Comparison of ENCODE assay signal across 16 cellular contexts in the genomic region with DNA sequence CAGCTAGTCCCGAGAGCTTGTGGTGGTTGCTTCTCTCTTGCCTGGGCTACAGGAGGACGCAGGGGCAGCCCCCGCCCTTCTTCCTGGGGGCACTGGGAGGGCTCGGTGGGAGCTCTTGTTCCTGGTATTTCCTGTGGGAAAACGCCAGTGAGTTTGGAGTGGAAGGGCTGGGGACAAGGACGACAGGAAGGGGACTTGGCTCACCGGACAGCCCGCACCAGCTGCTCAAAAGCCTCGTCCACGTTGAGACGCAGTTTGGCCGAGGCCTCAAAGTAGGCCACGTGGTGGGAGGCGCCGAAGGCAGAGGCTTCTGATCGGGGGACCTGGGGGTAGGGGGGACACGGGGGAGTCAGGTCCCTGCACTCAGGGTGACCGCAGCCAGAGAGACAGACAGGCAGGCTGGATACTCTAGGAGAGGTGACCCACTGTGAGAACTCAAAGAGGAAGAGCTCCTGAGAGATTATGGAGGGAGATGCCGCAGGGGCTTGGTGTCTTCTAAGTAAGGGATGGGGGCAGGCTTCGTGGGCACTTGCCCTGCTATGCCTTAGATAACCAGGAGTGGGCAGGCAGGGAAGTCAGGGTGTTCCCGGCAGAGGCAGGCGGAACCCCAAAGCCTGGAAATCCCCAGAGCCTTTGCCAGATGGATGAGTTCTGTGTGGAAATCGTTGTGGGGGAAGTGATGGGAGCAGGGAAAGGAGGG. TPM values are rescaled to one million over a fixed set of nuclear protein-coding genes. Genes with fewer than 3 reads are reported as not detected.
DNase-seq lines count a peak whose midpoint lies in the region; ATAC-seq and TF ChIP-seq lines count a peak whose summit lies in the region.
"Had no signal": no experiment of that assay in that cellular context is flagged by ENCODE, and none has a peak within 500 bp of the region (broad histone marks: within the 10 kb centered on the region; RNA-seq: fewer than 3 reads in every experiment).

No MANE protein-coding gene starts in this region.

- peaks cover 6% of the 10 kb centered on the region for H3K27me3 Mint-ChIP-seq in brain
- H3K27me3 Mint-ChIP-seq: stimulated activated naive CD8-positive, alpha-beta T cell treated with anti-CD3 and anti-CD28 coated beads, Interleukin-15, Interleukin-2, amounts not matched to agents 100 ng/mL and 50 ng/mL, for 24 hours had no signal

- no peaks in the 10 kb centered on the region for H3K9me3 Mint-ChIP-seq in brain
- H3K9me3 Mint-ChIP-seq: stimulated activated naive CD8-positive, alpha-beta T cell treated with anti-CD3 and anti-CD28 coated beads, Interleukin-15, Interleukin-2, amounts not matched to agents 100 ng/mL and 50 ng/mL, for 24 hours had no signal

- H3K4me1 Mint-ChIP-seq in brain: peaks cover 52% of the 10 kb centered on the region

- DNase-seq in left ventricle myocardium inferior (no peak), Right ventricle myocardium superior (no peak), lower lobe of right lung (no peak), T-helper 2 cell (no peak), NCI-H128 (lab: John Stamatoyannopoulos, UW; ENCODE audit: unreplicated experiment) (no peak), NCI-H146 (lab: John Stamatoyannopoulos, UW) (no peak)
- no peak for DNase-seq in activated CD4-positive, CD25-positive, alpha-beta regulatory T cell treated with anti-CD3 and anti-CD28 coated beads, Interleukin-2, amount 50 U/mL, for 72 hours
- DNase-seq: activated CD8-positive, alpha-beta T cell treated with anti-CD3 and anti-CD28 coated beads, Interleukin-2, amount 10 ng/mL, durations not matched to agents 7 days and 5 days; GOT3; islet precursor cell; NCI-H187 treated with DMSO at 0.1 percent for 48 hours; SIG-M5 had no signal

- H3K4me3 ChIP-seq in left ventricle myocardium inferior (no peak overlapping the region), lower lobe of right lung (no peak overlapping the region)
- H3K4me3 ChIP-seq: smooth muscle cell had no signal

- no peak for TF ChIP-seq CTCF in left ventricle myocardium inferior (IDR thresholded peaks at IDR 0.05; ENCODE audit: borderline replicate concordance)
- no peak for TF ChIP-seq CTCF in brain (conservative IDR thresholded peaks at IDR 0.05)
- TF ChIP-seq CTCF in lower lobe of right lung (IDR thresholded peaks at IDR 0.05): peak; percentile 13

- H3K9me3 ChIP-seq in left ventricle myocardium inferior (replicated peaks) (no peaks in the 10 kb centered on the region), lower lobe of right lung (no peaks in the 10 kb centered on the region)

- intact Hi-C loops in left ventricle myocardium inferior (cut with micrococcal nuclease) (no loop called here), Right ventricle myocardium superior (cut with DNase I) (no loop called here), lower lobe of right lung (cut with DNase I) (no loop called here)

- no peak for ATAC-seq in Right ventricle myocardium superior (ENCODE audit: poor library complexity)
- ATAC-seq in lower lobe of right lung: no peak
- ATAC-seq: activated CD8-positive, alpha-beta T cell treated with anti-CD3 and anti-CD28 coated beads, Interleukin-2, amount 10 ng/mL, durations not matched to agents 7 days and 5 days had no signal

- H3K27me3 ChIP-seq in left ventricle myocardium inferior (ENCODE audit: low read depth): no peaks in the 10 kb centered on the region
- H3K27me3 ChIP-seq in lower lobe of right lung (ENCODE audit: low read depth): no peaks in the 10 kb centered on the region

- H3K36me3 Mint-ChIP-seq in brain: peaks cover 9% of the 10 kb centered on the region

- peak overlapping the region in 1 of 5 experiments; percentile 6 for H3K4me3 Mint-ChIP-seq in brain
- H3K4me3 Mint-ChIP-seq: activated CD8-positive, alpha-beta T cell treated with anti-CD3 and anti-CD28 coated beads, Interleukin-2, amount 10 ng/mL, durations not matched to agents 7 days and 5 days; stimulated activated naive CD8-positive, alpha-beta T cell treated with anti-CD3 and anti-CD28 coated beads, Interleukin-15, Interleukin-2, amounts not matched to agents 100 ng/mL and 50 ng/mL, for 24 hours had no signal

- peaks cover 23% of the 10 kb centered on the region for H3K36me3 ChIP-seq in left ventricle myocardium inferior
- H3K36me3 ChIP-seq in lower lobe of right lung: peaks cover 18% of the 10 kb centered on the region

- peaks cover 73% of the 10 kb centered on the region for H3K4me1 ChIP-seq in left ventricle myocardium inferior
- H3K4me1 ChIP-seq in lower lobe of right lung: peaks cover 38% of the 10 kb centered on the region

- peak overlapping the region; percentile 65 for H3K27ac ChIP-seq in left ventricle myocardium inferior (replicated peaks)
- peak overlapping the region; percentile 65 for H3K27ac ChIP-seq in lower lobe of right lung
- H3K27ac ChIP-seq: HL-60 had no signal

- peak overlapping the region; percentile 24 to 91 (median 65) for H3K27ac Mint-ChIP-seq in brain
- H3K27ac Mint-ChIP-seq: activated CD8-positive, alpha-beta T cell treated with anti-CD3 and anti-CD28 coated beads, Interleukin-2, amount 10 ng/mL, durations not matched to agents 7 days and 5 days; stimulated activated naive CD8-positive, alpha-beta T cell treated with anti-CD3 and anti-CD28 coated beads, Interleukin-15, Interleukin-2, amounts not matched to agents 100 ng/mL and 50 ng/mL, for 24 hours had no signal

RNA-seq across cellular contexts. Expression of a gene that starts 4.3 kb away (rescaled TPM):
- 116 TPM for total RNA-seq in left ventricle myocardium inferior
- total RNA-seq in Right ventricle myocardium superior: 105 TPM
- 18.8 TPM for polyA plus RNA-seq in brain (ENCODE audit: insufficient read depth, low read depth, low replicate concordance)
- total RNA-seq in lower lobe of right lung: 114 TPM

RNA-seq across cellular contexts. Expression of a gene that starts 6.3 kb away (rescaled TPM):
- total RNA-seq in left ventricle myocardium inferior (38.8 TPM), Right ventricle myocardium superior (42.0 TPM), lower lobe of right lung (59.4 TPM)
- polyA plus RNA-seq in brain (ENCODE audit: insufficient read depth, low read depth, low replicate concordance): 67.3 TPM

RNA-seq across cellular contexts. Expression of a gene that starts 30.0 kb away (rescaled TPM):
- total RNA-seq in left ventricle myocardium inferior (34.5 TPM), Right ventricle myocardium superior (29.9 TPM), lower lobe of right lung (99.8 TPM)
- polyA plus RNA-seq in brain (ENCODE audit: insufficient read depth, low read depth, low replicate concordance): 80.8 TPM

RNA-seq across cellular contexts. Expression of a gene that starts 30.1 kb away (rescaled TPM):
- total RNA-seq in left ventricle myocardium inferior: 11.4 TPM
- 10.8 TPM for total RNA-seq in Right ventricle myocardium superior
- 11.5 TPM for polyA plus RNA-seq in brain (ENCODE audit: insufficient read depth, low read depth, low replicate concordance)
- 17.0 TPM for total RNA-seq in lower lobe of right lung

RNA-seq across cellular contexts. Expression of a gene that starts 41.4 kb away (rescaled TPM):
- 112 TPM for total RNA-seq in left ventricle myocardium inferior
- 110 TPM for total RNA-seq in Right ventricle myocardium superior
- 243 TPM for polyA plus RNA-seq in brain (ENCODE audit: insufficient read depth, low read depth, low replicate concordance)
- 88.3 TPM for total RNA-seq in lower lobe of right lung
